19 cellular contexts compared by ENCODE assay signal in the genomic region with DNA sequence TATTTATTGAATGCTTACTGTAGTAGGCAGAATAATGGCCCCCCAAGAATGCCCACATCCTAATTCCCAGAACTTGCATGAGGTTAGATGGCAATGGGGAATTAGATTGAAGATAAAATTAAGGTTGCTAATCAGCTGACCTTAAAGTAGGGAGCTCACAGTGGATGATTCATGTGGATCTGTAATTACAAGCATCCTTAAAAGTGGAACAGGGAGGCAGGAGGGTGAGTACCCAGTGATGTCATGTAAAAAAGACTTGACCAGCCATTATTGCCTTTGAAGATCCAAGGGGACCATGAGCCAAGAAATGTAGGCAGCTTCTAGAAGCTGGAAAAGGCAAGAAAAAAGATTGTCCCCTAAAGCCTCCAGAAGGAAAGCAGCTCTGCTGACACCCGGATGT.
DNase-seq lines count a peak whose midpoint lies in the region; ATAC-seq, FAIRE-seq and TF ChIP-seq lines count a peak whose summit lies in the region.
"Had no signal": no experiment of that assay in that cellular context is flagged by ENCODE, and none has a peak within 500 bp of the region (broad histone marks: within the 10 kb centered on the region; RNA-seq: fewer than 3 reads in every experiment).

No MANE protein-coding gene starts in this region.

- H3K4me3 ChIP-seq in GM23248 (no peak overlapping the region), bronchial epithelial cell (ENCODE audit: low read depth, low read length) (no peak overlapping the region), prostate gland (no peak overlapping the region)
- H3K4me3 ChIP-seq: GM23338 had no signal

- intact Hi-C loops in prostate gland (cut with DNase I) = no loop called here

- ATAC-seq in HG03354 (IDR thresholded peaks at IDR 0.05; ENCODE audit: poor library complexity, severe bottlenecking, unreplicated experiment) = no peak
- ATAC-seq: CD8-positive, alpha-beta T cell; GM23338 had no signal

- in situ Hi-C loops in GM23248 (cut with MboI) = no loop called here

- no peaks in the 10 kb centered on the region for H3K9me2 ChIP-seq in GM23248 (ENCODE audit: insufficient read depth)

- H3K27me3 ChIP-seq in GM23248 (replicated peaks; ENCODE audit: insufficient read depth) (no peaks in the 10 kb centered on the region), bronchial epithelial cell (ENCODE audit: control insufficient read depth, insufficient read depth, low read length) (no peaks in the 10 kb centered on the region), prostate gland (replicated peaks; ENCODE audit: insufficient read depth) (no peaks in the 10 kb centered on the region)
- H3K27me3 ChIP-seq: BE2C had no signal

- H3K9ac ChIP-seq in GM23248 = no peak overlapping the region

- peaks cover 2% of the 10 kb centered on the region; the same call in 1 of the 2 replicates for H3F3A ChIP-seq in GM23248 (ENCODE audit: insufficient read depth)

- H3K79me2 ChIP-seq in GM23248 (ENCODE audit: insufficient read depth) = 0 out of 2 replicates have a peak, but pooled peaks cover 5% of the 10 kb centered on the region

- WGBS in GM23248 (ENCODE audit: low coverage in 1 of 2, low lambda C conversion rate in 2 of 2, missing lambda C conversion rate in 2 of 2), 2 experiments = 86 to 93% methylated on average over 1 of the region's 1 CpG
- 100% methylated on average over 1 of the region's 1 CpG for WGBS in prostate gland

- H4K20me1 ChIP-seq in GM23248 (ENCODE audit: insufficient read depth) = no peaks in the 10 kb centered on the region

- peak; percentile 14 for DNase-seq in EH (ENCODE audit: low read depth)
- peak; percentile 64 for DNase-seq in GM23248
- peak; percentile 70 for DNase-seq in bronchial epithelial cell (ENCODE audit: low read depth)
- peak; percentile 7 for DNase-seq in kidney tubule cell (ENCODE audit: low spot score)
- no peak for DNase-seq in NCI-H69 (lab: John Stamatoyannopoulos, UW)
- no peak for DNase-seq in prostate gland (ENCODE audit: low spot score)
- DNase-seq: BE2C; CD8-positive, alpha-beta T cell; COR-L47; DMS153; DMS79 treated with DMSO at 0.1 percent for 48 hours; H7; KBM-7 had no signal

- no peak for TF ChIP-seq POLR2A in prostate gland (IDR thresholded peaks at IDR 0.05)

- H3K9me3 ChIP-seq in GM23248 (ENCODE audit: low read depth) (no peaks in the 10 kb centered on the region), prostate gland (no peaks in the 10 kb centered on the region)
- H3K9me3 ChIP-seq: BE2C had no signal

- H3K4me1 ChIP-seq in GM23248 (ENCODE audit: insufficient read depth) (0 out of 2 replicates have a peak, but pooled peaks cover 6% of the 10 kb centered on the region), prostate gland (replicated peaks) (no peaks in the 10 kb centered on the region)
- H3K4me1 ChIP-seq: BE2C had no signal

- H3K36me3 ChIP-seq in GM23248 (ENCODE audit: low read depth) (no peaks in the 10 kb centered on the region), bronchial epithelial cell (ENCODE audit: control insufficient read depth, insufficient read depth, low read length) (no peaks in the 10 kb centered on the region), prostate gland (no peaks in the 10 kb centered on the region)
- H3K36me3 ChIP-seq: BE2C had no signal

- FAIRE-seq in bronchial epithelial cell (lab: Jason Lieb, UNC) = no peak
- FAIRE-seq: A204.1, D721Med had no signal

- no peak overlapping the region for H3K27ac ChIP-seq in GM23248
- H3K27ac ChIP-seq in prostate gland = no peak overlapping the region
- H3K27ac ChIP-seq: C4-2B, HL-60 had no signal

- H3K4me2 ChIP-seq in GM23248 (ENCODE audit: unreplicated experiment) = no peak overlapping the region
- H3K4me2 ChIP-seq: GM23338 had no signal

- TF ChIP-seq CTCF in bronchial epithelial cell (IDR thresholded peaks at IDR 0.05; ENCODE audit: insufficient read depth, low read length, severe bottlenecking) (no peak), prostate gland (IDR thresholded peaks at IDR 0.05) (no peak)

- H2AFZ ChIP-seq in GM23248 = no peak overlapping the region
- H2AFZ ChIP-seq: GM23338 had no signal

Comparison
In these comparisons a context has a peak if more than half of its experiments do, and no peak if none do; other contexts are left out.
1. DNase-seq: peak in EH (single experiment), GM23248 (single experiment), bronchial epithelial cell (single experiment) and kidney tubule cell (single experiment); none in NCI-H69 (single experiment) and prostate gland (single experiment).